Comparison of ENCODE assay signal across 22 cellular contexts in genomic region chr22:37338539-37339246, GRCh38.
"Had no signal": no experiment of that assay in that cellular context is flagged by ENCODE, and none has a peak within 500 bp of the region (broad histone marks: within the 10 kb centered on the region; RNA-seq: fewer than 3 reads in every experiment).

No MANE protein-coding gene starts in this region.

- H3K36me3 Mint-ChIP-seq: activated naive CD4-positive, alpha-beta T cell treated with anti-CD3 and anti-CD28 coated beads, Interleukin-2, amount 10 ng/mL, durations not matched to agents 7 days and 5 days; activated naive CD8-positive, alpha-beta T cell treated with anti-CD3 and anti-CD28 coated beads for 36 hours had no signal

- H3K27ac Mint-ChIP-seq: activated CD8-positive, alpha-beta T cell treated with anti-CD3 and anti-CD28 coated beads for 36 hours; activated naive CD4-positive, alpha-beta T cell treated with anti-CD3 and anti-CD28 coated beads, Interleukin-2, amount 10 ng/mL, durations not matched to agents 7 days and 5 days; activated naive CD8-positive, alpha-beta T cell treated with anti-CD3 and anti-CD28 coated beads for 36 hours; activated T-cell treated with anti-CD3 and anti-CD28 coated beads, Interleukin-2, amount 50 U/mL, for 72 hours; activated T-helper 2 cell treated with anti-CD3 and anti-CD28 coated beads, Interferon-gamma antibody, Interleukin-2, Interleukin-4, amounts not matched to agents 10 μg/mL and 5 μg/mL and 100 μg/mL, durations not matched to agents 14 hours and 24 hours and 36 hours had no signal

- H3K4me3 Mint-ChIP-seq: activated CD8-positive, alpha-beta T cell treated with anti-CD3 and anti-CD28 coated beads for 36 hours; activated naive CD4-positive, alpha-beta T cell treated with anti-CD3 and anti-CD28 coated beads, Interleukin-2, amount 10 ng/mL, durations not matched to agents 7 days and 5 days; activated naive CD8-positive, alpha-beta T cell treated with anti-CD3 and anti-CD28 coated beads for 36 hours; activated T-cell treated with anti-CD3 and anti-CD28 coated beads, Interleukin-2, amount 50 U/mL, for 72 hours had no signal

- DNase-seq: activated CD4-positive, alpha-beta T cell treated with anti-CD3 and anti-CD28 coated beads for 4 hours; activated CD8-positive, alpha-beta memory T cell treated with anti-CD3 and anti-CD28 coated beads, Interleukin-2, amount 50 U/mL, for 4 hours; activated CD8-positive, alpha-beta T cell treated with anti-CD3 and anti-CD28 coated beads for 36 hours; activated gamma-delta T cell treated with Interleukin-2 at 50 U/mL for 16 hours; activated naive CD4-positive, alpha-beta T cell treated with anti-CD3 and anti-CD28 coated beads, Interleukin-2, amount 10 ng/mL, durations not matched to agents 7 days and 5 days; activated naive CD8-positive, alpha-beta T cell treated with anti-CD3 and anti-CD28 coated beads for 36 hours; activated T-cell treated with anti-CD3 and anti-CD28 coated beads, Interleukin-2, amount 50 U/mL, for 72 hours; caudate nucleus; Kasumi-1; KBM-7; NCI-H1105 treated with DMSO at 0.1 percent for 48 hours; NCI-H1436 treated with DMSO at 0.1 percent for 48 hours; NCI-H187; NCI-H2081; NCI-H510A treated with DMSO at 0.1 percent for 48 hours; NCI-H69; NK-92 treated with Interleukin-12 subunit alpha and Interleukin-12 subunit beta, amount 100 ng/mL, for 24 hours; SIG-M5; SW 1271 had no signal

- H3K27ac ChIP-seq: SK-N-MC had no signal

- ATAC-seq: activated CD4-positive, CD25-positive, alpha-beta regulatory T cell treated with anti-CD3 and anti-CD28 coated beads, Interleukin-2, amount 50 U/mL, for 24 hours; activated CD8-positive, alpha-beta T cell treated with anti-CD3 and anti-CD28 coated beads for 36 hours; activated T-cell treated with anti-CD3 and anti-CD28 coated beads, Interleukin-2, amount 50 U/mL, for 72 hours had no signal

- H3K4me3 ChIP-seq: SK-N-MC had no signal

- H3K9me3 Mint-ChIP-seq: activated CD8-positive, alpha-beta T cell treated with anti-CD3 and anti-CD28 coated beads for 36 hours; activated naive CD4-positive, alpha-beta T cell treated with anti-CD3 and anti-CD28 coated beads, Interleukin-2, amount 10 ng/mL, durations not matched to agents 7 days and 5 days; activated naive CD8-positive, alpha-beta T cell treated with anti-CD3 and anti-CD28 coated beads for 36 hours; activated T-cell treated with anti-CD3 and anti-CD28 coated beads, Interleukin-2, amount 50 U/mL, for 72 hours; activated T-helper 2 cell treated with anti-CD3 and anti-CD28 coated beads, Interferon-gamma antibody, Interleukin-2, Interleukin-4, amounts not matched to agents 10 μg/mL and 5 μg/mL and 100 μg/mL, durations not matched to agents 14 hours and 24 hours and 36 hours had no signal
